In the genomic region with DNA sequence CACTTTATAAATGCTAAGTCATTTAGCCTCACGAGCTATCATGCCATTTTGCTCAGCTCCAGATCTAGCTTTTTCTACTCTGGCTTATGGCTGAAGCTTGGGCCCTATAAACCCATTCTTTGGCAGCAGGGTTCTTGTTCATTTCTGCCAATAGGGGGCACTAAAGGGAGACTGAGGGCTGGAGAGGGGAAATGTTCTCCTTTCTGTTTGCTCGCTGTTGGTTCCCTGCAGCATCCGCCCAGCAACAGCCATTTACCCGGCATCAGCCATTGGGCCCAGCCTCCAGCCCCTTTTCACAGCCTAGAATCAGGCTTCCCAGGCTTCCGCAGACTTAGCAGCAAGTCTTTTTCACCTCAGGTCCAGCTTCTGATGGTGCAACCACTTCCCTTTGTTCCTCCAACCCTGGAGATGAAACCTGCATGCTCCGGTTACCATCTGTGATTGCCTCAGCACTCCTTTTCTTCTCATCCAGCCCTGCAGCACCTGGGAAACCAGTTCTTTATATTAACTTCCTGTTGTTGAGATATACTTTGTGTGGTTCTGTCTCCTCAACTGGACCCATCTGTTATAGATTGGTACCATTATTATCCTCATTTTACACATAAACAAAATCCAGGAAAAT, we compare ENCODE assay signal across 11 cellular contexts. TPM values are rescaled to one million over a fixed set of nuclear protein-coding genes. Genes with fewer than 3 reads are reported as not detected.
A peak's percentile ranks its signal among the peaks of the same experiment; 100 is the strongest.
DNase-seq lines count a peak whose midpoint lies in the region; TF ChIP-seq lines count a peak whose summit lies in the region.
"Had no signal": no experiment of that assay in that cellular context is flagged by ENCODE, and none has a peak within 500 bp of the region (broad histone marks: within the 10 kb centered on the region; RNA-seq: fewer than 3 reads in every experiment).

No MANE protein-coding gene starts in this region.

- H3K27me3 ChIP-seq in Loucy (ENCODE audit: insufficient read depth, low read length, poor library complexity, severe bottlenecking) (no peaks in the 10 kb centered on the region), parathyroid adenoma (ENCODE audit: control insufficient read depth, insufficient read depth, low read length) (no peaks in the 10 kb centered on the region), uterus (no peaks in the 10 kb centered on the region)

- H3K9ac ChIP-seq in Loucy (ENCODE audit: low read depth, low read length, poor library complexity, severe bottlenecking), result no peak overlapping the region
- H3K9ac ChIP-seq in parathyroid adenoma, result no peak overlapping the region
- H3K9ac ChIP-seq: BLaER1 had no signal

- H3K36me3 ChIP-seq in Loucy (ENCODE audit: insufficient read depth, low read length) (no peaks in the 10 kb centered on the region), parathyroid adenoma (ENCODE audit: control insufficient read depth, insufficient read depth, low read length) (no peaks in the 10 kb centered on the region), uterus (no peaks in the 10 kb centered on the region)
- H3K36me3 ChIP-seq: BLaER1 had no signal

- 0 out of 2 replicates have a peak, but pooled peaks cover 3% of the 10 kb centered on the region for H3K79me2 ChIP-seq in Loucy (ENCODE audit: insufficient read depth, low read length)
- no peaks in the 10 kb centered on the region for H3K79me2 ChIP-seq in parathyroid adenoma

- TF ChIP-seq CTCF in Loucy (conservative IDR thresholded peaks at IDR 0.05; ENCODE audit: low read length), result peak; percentile 67
- TF ChIP-seq CTCF in parathyroid adenoma (IDR thresholded peaks at IDR 0.05), result peak; percentile 14
- no peak for TF ChIP-seq CTCF in uterus (IDR thresholded peaks at IDR 0.05)

- no peaks in the 10 kb centered on the region for H3K9me2 ChIP-seq in Loucy (replicated peaks; ENCODE audit: low read depth, low read length)

- H3K4me1 ChIP-seq in Loucy (ENCODE audit: insufficient read depth, low read length, poor library complexity, severe bottlenecking) (peaks cover 28% of the 10 kb centered on the region), parathyroid adenoma (peaks cover 42% of the 10 kb centered on the region), uterus (no peaks in the 10 kb centered on the region)

- no peak overlapping the region for H3K4me3 ChIP-seq in Loucy (ENCODE audit: low read length, poor library complexity, severe bottlenecking)
- H3K4me3 ChIP-seq in parathyroid adenoma (ENCODE audit: low read depth, low read length), result no peak overlapping the region
- no peak overlapping the region for H3K4me3 ChIP-seq in uterus
- H3K4me3 ChIP-seq: BLaER1 had no signal

- no peak for TF ChIP-seq POLR2A in uterus (IDR thresholded peaks at IDR 0.05)

- H4K20me1 ChIP-seq in Loucy (ENCODE audit: insufficient read depth, low read length, poor library complexity, severe bottlenecking), result no peaks in the 10 kb centered on the region
- H4K20me1 ChIP-seq: BLaER1 had no signal

- DNase-seq in NCI-H2029 (lab: John Stamatoyannopoulos, UW) (peak; percentile 40), NCI-H2029 treated with DMSO at 0.1 percent for 48 hours (lab: John Stamatoyannopoulos, UW) (no peak), cerebellar cortex (ENCODE audit: low spot score) (peak; percentile 62), uterus (no peak), head of caudate nucleus (no peak), DMS79 (lab: John Stamatoyannopoulos, UW) (no peak)
- DNase-seq: activated CD4-positive, CD25-positive, alpha-beta regulatory T cell treated with anti-CD3 and anti-CD28 coated beads, Interleukin-2, amount 50 U/mL, for 72 hours; stimulated activated CD4-positive, alpha-beta T cell treated with anti-CD3 and anti-CD28 coated beads, Interleukin-2, amount 100 ng/mL, for 48 hours had no signal

- intact Hi-C loops in uterus (cut with DNase I; ENCODE audit: low total_unique reads), result no loop called here
- intact Hi-C loops in head of caudate nucleus (cut with DNase I), result loop anchor here (10.0 kb wide), 2 partner anchors 68 to 128 kb away; a partner anchor contains a TSS

- H3K9me3 ChIP-seq in Loucy (ENCODE audit: insufficient read depth, low read depth, low read length), result no peaks in the 10 kb centered on the region
- H3K9me3 ChIP-seq in parathyroid adenoma (ENCODE audit: control insufficient read depth, low read length), result no peaks in the 10 kb centered on the region
- no peaks in the 10 kb centered on the region for H3K9me3 ChIP-seq in uterus
- H3K9me3 ChIP-seq: BLaER1 had no signal

- H3K4me2 ChIP-seq in Loucy (ENCODE audit: low read depth, low read length, poor library complexity, severe bottlenecking), result peak overlapping the region; percentile 74
- H3K4me2 ChIP-seq in parathyroid adenoma (ENCODE audit: low read length), result peak overlapping the region; percentile 3
- H3K4me2 ChIP-seq: BLaER1 had no signal

- H2AFZ ChIP-seq in Loucy (ENCODE audit: low read length) (no peak overlapping the region), parathyroid adenoma (no peak overlapping the region)

- no peaks in the 10 kb centered on the region for H3F3A ChIP-seq in Loucy (ENCODE audit: low read depth)

- H3K27ac ChIP-seq in parathyroid adenoma (peak overlapping the region; percentile 85), uterus (no peak overlapping the region)
- H3K27ac ChIP-seq: BLaER1 had no signal

RNA-seq across cellular contexts. Expression of a gene that starts 4.2 kb away (rescaled TPM):
- 100 to 1,000 TPM in 1 of 4 donors, 10 to 100 TPM in 3; 44.3 to 169 (median 54.2) TPM for total RNA-seq in uterus

Comparison
In these comparisons a context has a peak if more than half of its experiments do, and no peak if none do; other contexts are left out.
1. DNase-seq: peak in NCI-H2029 (single experiment) and cerebellar cortex (single experiment); none in NCI-H2029 treated with DMSO at 0.1 percent for 48 hours (single experiment), uterus (0 of 2), head of caudate nucleus (0 of 42) and DMS79 (single experiment).
2. CTCF ChIP-seq: peak in Loucy (single experiment) and parathyroid adenoma (single experiment); none in uterus (0 of 4).